In the genomic region with DNA sequence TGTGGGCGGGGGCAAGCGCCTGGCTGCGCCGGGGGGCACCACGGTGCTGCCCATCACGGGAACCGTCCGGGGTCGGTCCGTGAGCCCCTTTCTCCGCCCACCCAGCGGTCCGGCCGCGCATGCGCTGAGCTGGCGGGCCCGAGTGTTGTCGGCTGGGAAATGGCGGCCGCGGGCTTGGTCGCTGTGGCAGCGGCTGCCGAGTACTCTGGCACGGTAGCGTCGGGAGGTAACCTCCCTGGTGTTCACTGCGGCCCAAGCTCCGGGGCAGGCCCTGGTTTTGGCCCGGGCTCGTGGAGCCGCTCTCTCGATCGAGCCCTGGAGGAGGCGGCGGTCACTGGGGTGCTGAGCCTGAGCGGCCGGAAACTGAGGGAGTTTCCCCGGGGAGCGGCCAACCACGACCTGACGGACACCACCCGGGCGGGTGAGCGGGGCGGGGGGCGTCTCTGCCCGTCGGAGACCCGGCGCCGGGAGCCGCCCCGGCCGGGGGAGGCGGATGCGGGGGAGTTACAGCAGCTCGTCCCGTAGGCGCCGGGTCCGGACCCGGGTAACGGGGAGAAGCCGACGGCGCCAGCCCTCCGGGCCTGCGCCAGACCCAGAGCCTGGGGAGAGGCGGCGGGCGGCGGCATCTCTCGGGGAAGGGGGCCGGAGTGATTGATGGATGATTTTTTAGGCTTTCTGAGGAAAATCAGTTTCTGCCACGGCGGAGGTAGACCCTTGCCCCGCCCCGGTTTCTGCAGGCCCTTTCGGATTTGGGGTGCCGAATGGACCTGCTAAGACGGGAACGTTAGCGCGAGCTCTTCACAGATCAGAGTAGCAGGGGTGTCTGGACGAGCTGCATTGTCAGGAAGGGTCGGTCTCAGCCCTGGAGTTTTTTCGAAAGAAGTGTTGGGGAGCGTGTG, we compare ENCODE assay signal across 1 cellular context.
TF ChIP-seq lines count a peak whose summit lies in the region.

Gene LRCH3 (plus strand): TSS at position 135 of the 899 bp plus-strand sequence. CDS start 25 bp downstream, at position 160.

TF ChIP-seq in K562, 482 proteins besides CTCF, POLR2A, EP300 and RAD21 (continues in another document):
- TF ChIP-seq ZBTB40 (IDR thresholded peaks at IDR 0.05), result peak; percentile 7; the same call in 1 of the 2 replicates
- TF ChIP-seq ZBTB40 (CRISPR knock-in tag; IDR thresholded peaks at IDR 0.05), result no peak
- no peak for TF ChIP-seq ZNF408 (CRISPR knock-in tag; IDR thresholded peaks at IDR 0.05; ENCODE audit: low read depth)
- no peak for TF ChIP-seq SMAD3 (CRISPR knock-in tag; conservative IDR thresholded peaks at IDR 0.05)
- TF ChIP-seq, protein P1, sequence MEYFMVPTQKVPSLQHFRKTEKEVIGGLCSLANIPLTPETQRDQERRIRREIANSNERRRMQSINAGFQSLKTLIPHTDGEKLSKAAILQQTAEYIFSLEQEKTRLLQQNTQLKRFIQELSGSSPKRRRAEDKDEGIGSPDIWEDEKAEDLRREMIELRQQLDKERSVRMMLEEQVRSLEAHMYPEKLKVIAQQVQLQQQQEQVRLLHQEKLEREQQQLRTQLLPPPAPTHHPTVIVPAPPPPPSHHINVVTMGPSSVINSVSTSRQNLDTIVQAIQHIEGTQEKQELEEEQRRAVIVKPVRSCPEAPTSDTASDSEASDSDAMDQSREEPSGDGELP (CRISPR knock-in tag; IDR thresholded peaks at IDR 0.05; ENCODE audit: borderline replicate concordance), result peak; percentile 73; the same call in 1 of the 2 replicates
- no peak for TF ChIP-seq SETDB1 (IDR thresholded peaks at IDR 0.05; ENCODE audit: low read length)
- no peak for TF ChIP-seq ZNF766 (CRISPR knock-in tag; conservative IDR thresholded peaks at IDR 0.05)
- TF ChIP-seq, protein P2, sequence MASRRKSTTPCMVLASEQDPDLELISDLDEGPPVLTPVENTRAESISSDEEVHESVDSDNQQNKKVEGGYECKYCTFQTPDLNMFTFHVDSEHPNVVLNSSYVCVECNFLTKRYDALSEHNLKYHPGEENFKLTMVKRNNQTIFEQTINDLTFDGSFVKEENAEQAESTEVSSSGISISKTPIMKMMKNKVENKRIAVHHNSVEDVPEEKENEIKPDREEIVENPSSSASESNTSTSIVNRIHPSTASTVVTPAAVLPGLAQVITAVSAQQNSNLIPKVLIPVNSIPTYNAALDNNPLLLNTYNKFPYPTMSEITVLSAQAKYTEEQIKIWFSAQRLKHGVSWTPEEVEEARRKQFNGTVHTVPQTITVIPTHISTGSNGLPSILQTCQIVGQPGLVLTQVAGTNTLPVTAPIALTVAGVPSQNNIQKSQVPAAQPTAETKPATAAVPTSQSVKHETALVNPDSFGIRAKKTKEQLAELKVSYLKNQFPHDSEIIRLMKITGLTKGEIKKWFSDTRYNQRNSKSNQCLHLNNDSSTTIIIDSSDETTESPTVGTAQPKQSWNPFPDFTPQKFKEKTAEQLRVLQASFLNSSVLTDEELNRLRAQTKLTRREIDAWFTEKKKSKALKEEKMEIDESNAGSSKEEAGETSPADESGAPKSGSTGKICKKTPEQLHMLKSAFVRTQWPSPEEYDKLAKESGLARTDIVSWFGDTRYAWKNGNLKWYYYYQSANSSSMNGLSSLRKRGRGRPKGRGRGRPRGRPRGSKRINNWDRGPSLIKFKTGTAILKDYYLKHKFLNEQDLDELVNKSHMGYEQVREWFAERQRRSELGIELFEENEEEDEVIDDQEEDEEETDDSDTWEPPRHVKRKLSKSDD (conservative IDR thresholded peaks at IDR 0.05; ENCODE audit: low read length), result no peak; the same call in 1 of the 2 replicates
- TF ChIP-seq SMARCB1 (IDR thresholded peaks at IDR 0.05; ENCODE audit: insufficient read length, low read depth), result no peak
- TF ChIP-seq ZBTB17 (CRISPR knock-in tag; IDR thresholded peaks at IDR 0.05), result peak; percentile 64; the same call in 1 of the 2 replicates
- TF ChIP-seq, protein P3, sequence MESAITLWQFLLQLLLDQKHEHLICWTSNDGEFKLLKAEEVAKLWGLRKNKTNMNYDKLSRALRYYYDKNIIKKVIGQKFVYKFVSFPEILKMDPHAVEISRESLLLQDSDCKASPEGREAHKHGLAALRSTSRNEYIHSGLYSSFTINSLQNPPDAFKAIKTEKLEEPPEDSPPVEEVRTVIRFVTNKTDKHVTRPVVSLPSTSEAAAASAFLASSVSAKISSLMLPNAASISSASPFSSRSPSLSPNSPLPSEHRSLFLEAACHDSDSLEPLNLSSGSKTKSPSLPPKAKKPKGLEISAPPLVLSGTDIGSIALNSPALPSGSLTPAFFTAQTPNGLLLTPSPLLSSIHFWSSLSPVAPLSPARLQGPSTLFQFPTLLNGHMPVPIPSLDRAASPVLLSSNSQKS (CRISPR knock-in tag; IDR thresholded peaks at IDR 0.05), result no peak
- TF ChIP-seq, protein P4, sequence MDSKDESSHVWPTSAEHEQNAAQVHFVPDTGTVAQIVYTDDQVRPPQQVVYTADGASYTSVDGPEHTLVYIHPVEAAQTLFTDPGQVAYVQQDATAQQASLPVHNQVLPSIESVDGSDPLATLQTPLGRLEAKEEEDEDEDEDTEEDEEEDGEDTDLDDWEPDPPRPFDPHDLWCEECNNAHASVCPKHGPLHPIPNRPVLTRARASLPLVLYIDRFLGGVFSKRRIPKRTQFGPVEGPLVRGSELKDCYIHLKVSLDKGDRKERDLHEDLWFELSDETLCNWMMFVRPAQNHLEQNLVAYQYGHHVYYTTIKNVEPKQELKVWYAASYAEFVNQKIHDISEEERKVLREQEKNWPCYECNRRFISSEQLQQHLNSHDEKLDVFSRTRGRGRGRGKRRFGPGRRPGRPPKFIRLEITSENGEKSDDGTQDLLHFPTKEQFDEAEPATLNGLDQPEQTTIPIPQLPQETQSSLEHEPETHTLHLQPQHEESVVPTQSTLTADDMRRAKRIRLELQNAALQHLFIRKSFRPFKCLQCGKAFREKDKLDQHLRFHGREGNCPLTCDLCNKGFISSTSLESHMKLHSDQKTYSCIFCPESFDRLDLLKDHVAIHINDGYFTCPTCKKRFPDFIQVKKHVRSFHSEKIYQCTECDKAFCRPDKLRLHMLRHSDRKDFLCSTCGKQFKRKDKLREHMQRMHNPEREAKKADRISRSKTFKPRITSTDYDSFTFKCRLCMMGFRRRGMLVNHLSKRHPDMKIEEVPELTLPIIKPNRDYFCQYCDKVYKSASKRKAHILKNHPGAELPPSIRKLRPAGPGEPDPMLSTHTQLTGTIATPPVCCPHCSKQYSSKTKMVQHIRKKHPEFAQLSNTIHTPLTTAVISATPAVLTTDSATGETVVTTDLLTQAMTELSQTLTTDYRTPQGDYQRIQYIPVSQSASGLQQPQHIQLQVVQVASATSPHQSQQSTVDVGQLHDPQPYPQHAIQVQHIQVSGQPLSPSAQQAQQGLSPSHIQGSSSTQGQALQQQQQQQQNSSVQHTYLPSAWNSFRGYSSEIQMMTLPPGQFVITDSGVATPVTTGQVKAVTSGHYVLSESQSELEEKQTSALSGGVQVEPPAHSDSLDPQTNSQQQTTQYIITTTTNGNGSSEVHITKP (IDR thresholded peaks at IDR 0.05; ENCODE audit: partially characterized antibody), result peak; percentile 11
- no peak for TF ChIP-seq SNRNP70 (optimal IDR thresholded peaks at IDR 0.05; ENCODE audit: low read depth, low read length)
- TF ChIP-seq DIDO1 (tag; IDR thresholded peaks at IDR 0.05; ENCODE audit: low read depth), result no peak
- peak; percentile 76; the same call in 1 of the 2 replicates for TF ChIP-seq EP400 (IDR thresholded peaks at IDR 0.05)
- TF ChIP-seq CSDE1 (IDR thresholded peaks at IDR 0.05), result peak in 1 of 2 experiments; percentile 64; a peak in 1 of 4 replicates
- TF ChIP-seq ELF2 (CRISPR knock-in tag; IDR thresholded peaks at IDR 0.05), result peak; percentile 30; the same call in 1 of the 2 replicates
- TF ChIP-seq CBFA2T2 (conservative IDR thresholded peaks at IDR 0.05), result no peak
- no peak for TF ChIP-seq CHD2 (IDR thresholded peaks at IDR 0.05; ENCODE audit: low read depth, low read length)
- peak; percentile 52; the same call in 1 of the 2 replicates for TF ChIP-seq PML (IDR thresholded peaks at IDR 0.05; ENCODE audit: low read length)
- no peak for TF ChIP-seq SAFB (IDR thresholded peaks at IDR 0.05; ENCODE audit: borderline replicate concordance, low read depth, low read length)
- no peak for TF ChIP-seq NCOA2 (IDR thresholded peaks at IDR 0.05; ENCODE audit: partially characterized antibody in 2 of 2)
- no peak for TF ChIP-seq PHB2 (IDR thresholded peaks at IDR 0.05; ENCODE audit: low read depth)
- peak; percentile 82 for TF ChIP-seq GABPB1 (CRISPR knock-in tag; IDR thresholded peaks at IDR 0.05)
- peak in 1 of 2 experiments; percentile 61; a peak in 2 of 4 replicates for TF ChIP-seq TEAD1 (CRISPR knock-in tag; IDR thresholded peaks at IDR 0.05)
- TF ChIP-seq ILF3 (IDR thresholded peaks at IDR 0.05; ENCODE audit: borderline replicate concordance), result peak; percentile 83; the same call in 1 of the 2 replicates
- no peak for TF ChIP-seq ZNF740 (CRISPR knock-in tag; IDR thresholded peaks at IDR 0.05)
- TF ChIP-seq ZNF740 (tag; IDR thresholded peaks at IDR 0.05), result no peak
- TF ChIP-seq, protein P5, sequence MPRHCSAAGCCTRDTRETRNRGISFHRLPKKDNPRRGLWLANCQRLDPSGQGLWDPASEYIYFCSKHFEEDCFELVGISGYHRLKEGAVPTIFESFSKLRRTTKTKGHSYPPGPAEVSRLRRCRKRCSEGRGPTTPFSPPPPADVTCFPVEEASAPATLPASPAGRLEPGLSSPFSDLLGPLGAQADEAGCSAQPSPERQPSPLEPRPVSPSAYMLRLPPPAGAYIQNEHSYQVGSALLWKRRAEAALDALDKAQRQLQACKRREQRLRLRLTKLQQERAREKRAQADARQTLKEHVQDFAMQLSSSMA (CRISPR knock-in tag; IDR thresholded peaks at IDR 0.05), result 0 out of 2 replicates have a peak, but pooled peaks have one; percentile 79
- no peak for TF ChIP-seq RHOXF2B (CRISPR knock-in tag; conservative IDR thresholded peaks at IDR 0.05)
- peak; percentile 78 for TF ChIP-seq ZBTB43 (CRISPR knock-in tag; IDR thresholded peaks at IDR 0.05)
- TF ChIP-seq CTBP1 (IDR thresholded peaks at IDR 0.05; ENCODE audit: borderline replicate concordance), result peak; percentile 21; the same call in 1 of the 2 replicates
